Comparison of ENCODE assay signal across 8 cellular contexts in genomic region chr10:24952146-24952700, GRCh38. TPM values are rescaled to one million over a fixed set of nuclear protein-coding genes. Genes with fewer than 3 reads are reported as not detected.
DNase-seq lines count a peak whose midpoint lies in the region; ATAC-seq and TF ChIP-seq lines count a peak whose summit lies in the region.

PRTFDC1 (minus strand) TSS chr10:24952606; CDS start chr10:24952575, 31 bp downstream.

- peak within 1 kb of the TSS in 1 of 2 donors; percentile 59 for H3K4me3 ChIP-seq in CD4-positive, alpha-beta memory T cell (ENCODE audit: low read length in 2 of 2)
- H3K4me3 ChIP-seq in esophagus (ENCODE audit: low read depth in 1 of 2, low read length in 2 of 2), result peak within 1 kb of the TSS; percentile 52 to 59
- peak within 1 kb of the TSS; percentile 33 to 81 for H3K4me3 ChIP-seq in muscle layer of colon (ENCODE audit: low read depth in 1 of 2, low read length in 2 of 2)

- H3K36me3 ChIP-seq in CD4-positive, alpha-beta memory T cell (ENCODE audit: insufficient read depth, low read length), result no peaks in the 10 kb centered on the region
- H3K36me3 ChIP-seq in esophagus (ENCODE audit: control insufficient read depth in 2 of 2, insufficient read depth in 2 of 2, low read length in 1 of 2), result no peaks in the 10 kb centered on the region
- no peaks in the 10 kb centered on the region for H3K36me3 ChIP-seq in muscle layer of colon (ENCODE audit: insufficient read depth, low read length)

- H3K27ac Mint-ChIP-seq in CD4-positive, alpha-beta memory T cell, result peak within 1 kb of the TSS; percentile 33 to 90 (median 81)
- peak within 1 kb of the TSS; percentile 87 for H3K27ac Mint-ChIP-seq in type B pancreatic cell

- peaks cover 19% of the 10 kb centered on the region for H3K4me1 ChIP-seq in CD4-positive, alpha-beta memory T cell (ENCODE audit: insufficient read depth, low read length)
- H3K4me1 ChIP-seq in esophagus (ENCODE audit: control insufficient read depth in 2 of 2, insufficient read depth in 2 of 2, low read length in 1 of 2), result no peaks in the 10 kb centered on the region
- peaks cover 15% of the 10 kb centered on the region for H3K4me1 ChIP-seq in muscle layer of colon (ENCODE audit: insufficient read depth, low read length)

- H3K4me1 Mint-ChIP-seq in CD4-positive, alpha-beta memory T cell, result peaks cover 15 to 40% (median 24%) of the 10 kb centered on the region in 4 donors
- peaks cover 34% of the 10 kb centered on the region for H3K4me1 Mint-ChIP-seq in type B pancreatic cell (ENCODE audit: unreplicated experiment)

- 1% methylated on average over 47 to 55 of the region's 55 CpGs for WGBS in esophagus, 2 donors

- POLR2A ChIA-PET in CD4-positive, alpha-beta memory T cell (lab: Charles Lee; ENCODE audit: partially characterized antibody), result interaction anchor here (0.8 to 2.8 kb wide), 9 partner anchors 58 to 330 kb away, joined by 3 to 27 read pairs (median 3); partner anchors contain the start of genes ARHGAP21, ENKUR and THNSL1

- H3K27me3 ChIP-seq in CD4-positive, alpha-beta memory T cell (ENCODE audit: insufficient read depth, low read length), result no peaks in the 10 kb centered on the region
- H3K27me3 ChIP-seq in esophagus (ENCODE audit: control insufficient read depth in 1 of 2, insufficient read depth in 2 of 2, low read length in 2 of 2) (no peaks in the 10 kb centered on the region), muscle layer of colon (ENCODE audit: control insufficient read depth in 1 of 2, insufficient read depth in 2 of 2, low read length in 2 of 2) (no peaks in the 10 kb centered on the region)

- H3K27me3 Mint-ChIP-seq in CD4-positive, alpha-beta memory T cell, result no peaks in the 10 kb centered on the region
- H3K27me3 Mint-ChIP-seq in type B pancreatic cell, result no peaks in the 10 kb centered on the region

- CTCF ChIA-PET in CD4-positive, alpha-beta memory T cell (lab: Charles Lee; ENCODE audit: partially characterized antibody), result interaction anchor here (0.8 to 2.4 kb wide), 18 partner anchors 10 to 335 kb away, joined by 3 to 13 read pairs (median 4); no protein-coding TSS in a partner anchor

- H3K36me3 Mint-ChIP-seq in CD4-positive, alpha-beta memory T cell, result no peaks in the 10 kb centered on the region
- H3K36me3 Mint-ChIP-seq in type B pancreatic cell, result peaks cover 4% of the 10 kb centered on the region

- peak in 3 of 5 donors; percentile 20 to 29 (median 29) for DNase-seq in CD4-positive, alpha-beta memory T cell
- peak; percentile 29 to 30 for DNase-seq in activated CD4-positive, alpha-beta T cell treated with anti-CD3 and anti-CD28 coated beads, Interleukin-2, amount 50 U/mL, for 48 hours
- DNase-seq in type B pancreatic cell (ENCODE audit: extremely low spot score, unreplicated experiment) (no peak), kidney glomerular epithelial cell (lab: John Stamatoyannopoulos, UW) (no peak)

- TF ChIP-seq CTCF in type B pancreatic cell (conservative IDR thresholded peaks at IDR 0.05), result no peak

- peak within 1 kb of the TSS; percentile 42 for H3K9ac ChIP-seq in muscle layer of colon (ENCODE audit: low read length)

- H3K9me3 ChIP-seq in CD4-positive, alpha-beta memory T cell (ENCODE audit: control insufficient read depth in 1 of 2, low read length in 2 of 2), result no peaks in the 10 kb centered on the region
- H3K9me3 ChIP-seq in esophagus (ENCODE audit: control insufficient read depth in 2 of 2, insufficient read depth in 1 of 2, low read depth in 1 of 2, low read length in 1 of 2) (no peaks in the 10 kb centered on the region), muscle layer of colon (ENCODE audit: low read length) (no peaks in the 10 kb centered on the region)

- peak within 1 kb of the TSS; percentile 82 to 90 (median 86) for H3K4me3 Mint-ChIP-seq in CD4-positive, alpha-beta memory T cell
- peak within 1 kb of the TSS; percentile 87 for H3K4me3 Mint-ChIP-seq in type B pancreatic cell

- ATAC-seq in GM19372 (IDR thresholded peaks at IDR 0.05; ENCODE audit: low read depth, unreplicated experiment) (peak; percentile 42), HG03565 (IDR thresholded peaks at IDR 0.05; ENCODE audit: unreplicated experiment) (peak; percentile 5)

- H3K9me3 Mint-ChIP-seq in CD4-positive, alpha-beta memory T cell, result peaks cover 0 to 4% (median 0%) of the 10 kb centered on the region in 8 donors
- H3K9me3 Mint-ChIP-seq in type B pancreatic cell, result no peaks in the 10 kb centered on the region

- peak within 1 kb of the TSS; percentile 34 for H3K27ac ChIP-seq in CD4-positive, alpha-beta memory T cell (ENCODE audit: low read depth, low read length)
- H3K27ac ChIP-seq in esophagus (ENCODE audit: low read depth in 2 of 2, low read length in 1 of 2) (peak within 1 kb of the TSS; percentile 40 to 80), muscle layer of colon (ENCODE audit: low read depth, low read length) (peak within 1 kb of the TSS; percentile 86)

- intact Hi-C loops in CD4-positive, alpha-beta memory T cell (cut with micrococcal nuclease), result loop anchor here (1.0 to 2.0 kb wide), 5 partner anchors 65 to 309 kb away; partner anchors contain the start of genes ARHGAP21, ENKUR and THNSL1

RNA-seq across cellular contexts. Expression of gene PRTFDC1, which starts in this region (rescaled TPM):
- total RNA-seq in CD4-positive, alpha-beta memory T cell, result under 1 TPM; 0.23 to 0.97 TPM
- under 1 TPM; 0.21 to 0.39 TPM for polyA plus RNA-seq in CD4-positive, alpha-beta memory T cell
- 1 to 10 TPM in 1 of 2 donors, under 1 TPM in 1; 0.98 to 1.0 TPM for polyA plus RNA-seq in esophagus
- 12.4 and 22.9 TPM in 2 replicates for total RNA-seq in type B pancreatic cell (ENCODE audit: low replicate concordance)

Comparison
In these comparisons a context has a peak if more than half of its experiments do, and no peak if none do; other contexts are left out.
1. Peak in DNase-seq and H3K27ac ChIP-seq in CD4-positive, alpha-beta memory T cell; RNA of the gene not detected or under 1 TPM.
2. DNase-seq: peak in activated CD4-positive, alpha-beta T cell treated with anti-CD3 and anti-CD28 coated beads, Interleukin-2, amount 50 U/mL, for 48 hours (2 of 2); none in type B pancreatic cell (single experiment) and kidney glomerular epithelial cell (single experiment).
3. H3K27ac ChIP-seq: peak in every context shown above with its lines; median percentile 86 in muscle layer of colon; 60 in esophagus; 34 in CD4-positive, alpha-beta memory T cell.